22 cellular contexts compared by ENCODE assay signal in the genomic region with DNA sequence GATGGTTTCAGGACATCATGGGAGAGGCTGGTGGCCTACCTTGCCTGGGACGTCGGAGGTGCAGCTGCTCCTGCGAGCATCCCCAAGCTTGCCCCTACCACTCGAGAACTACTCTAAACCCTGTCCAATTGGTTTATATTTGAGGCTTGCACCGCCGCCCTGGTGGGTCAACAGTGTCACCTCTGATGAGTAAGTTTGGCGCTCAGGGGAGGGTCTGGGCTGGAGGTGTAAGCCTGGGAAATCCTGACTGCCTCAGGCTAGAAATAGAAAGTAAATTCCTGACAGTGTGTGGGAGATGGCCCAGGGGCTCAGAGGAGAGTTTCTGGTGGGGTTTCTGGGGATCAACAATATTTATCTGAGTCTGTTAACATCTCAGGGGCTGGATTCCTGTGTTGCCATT. TPM values are rescaled to one million over a fixed set of nuclear protein-coding genes. Genes with fewer than 3 reads are reported as not detected.
A peak's percentile ranks its signal among the peaks of the same experiment; 100 is the strongest.
DNase-seq lines count a peak whose midpoint lies in the region; ATAC-seq and TF ChIP-seq lines count a peak whose summit lies in the region.
"Had no signal": no experiment of that assay in that cellular context is flagged by ENCODE, and none has a peak within 500 bp of the region (broad histone marks: within the 10 kb centered on the region; RNA-seq: fewer than 3 reads in every experiment).

No MANE protein-coding gene starts in this region.

- intact Hi-C loops in left colon (cut with DNase I, micrococcal nuclease), result no loop called here

- no peaks in the 10 kb centered on the region for H3K36me3 ChIP-seq in HUES6 (ENCODE audit: control insufficient read depth, insufficient read depth, low read length)
- H3K36me3 ChIP-seq: esophagus muscularis mucosa had no signal

- peak overlapping the region; percentile 75 for H3K9ac ChIP-seq in HUES6 (ENCODE audit: low read length)

- no peaks in the 10 kb centered on the region for H3K27me3 Mint-ChIP-seq in type B pancreatic cell

- no peaks in the 10 kb centered on the region for H3K27me3 ChIP-seq in HUES6 (ENCODE audit: control insufficient read depth, insufficient read depth, low read length)
- H3K27me3 ChIP-seq: esophagus muscularis mucosa had no signal

- no peak for TF ChIP-seq CTCF in coronary artery (IDR thresholded peaks at IDR 0.05)
- TF ChIP-seq CTCF in type B pancreatic cell (conservative IDR thresholded peaks at IDR 0.05), result peak; percentile 18

- H3K9me3 Mint-ChIP-seq in type B pancreatic cell, result peaks cover 5% of the 10 kb centered on the region
- H3K9me3 Mint-ChIP-seq: activated CD4-positive, alpha-beta memory T cell treated with anti-CD3 and anti-CD28 coated beads for 36 hours; activated naive CD4-positive, alpha-beta T cell treated with anti-CD3 and anti-CD28 coated beads, Interleukin-2, amount 50 U/mL, for 72 hours; activated T-cell treated with anti-CD3 and anti-CD28 coated beads, Interleukin-2, amount 50 U/mL, for 4 hours; natural killer cell treated with Interleukin-12 subunit alpha and Interleukin-12 subunit beta and Interleukin-15 and Interleukin-18, amount 100 ng/mL, for 72 hours; T-helper 1 cell treated with Interleukin-12 subunit alpha and Interleukin-12 subunit beta and Interleukin-4 antibody, amounts not matched to agents 30 μg/mL and 1 μg/mL, for 36 hours had no signal

- peak overlapping the region; percentile 75 for H3K4me3 Mint-ChIP-seq in type B pancreatic cell
- H3K4me3 Mint-ChIP-seq: activated CD4-positive, alpha-beta memory T cell treated with anti-CD3 and anti-CD28 coated beads for 36 hours; activated T-cell treated with anti-CD3 and anti-CD28 coated beads, Interleukin-2, amount 50 U/mL, for 4 hours; natural killer cell treated with Interleukin-12 subunit alpha and Interleukin-12 subunit beta and Interleukin-15 and Interleukin-18, amount 100 ng/mL, for 72 hours; T-helper 1 cell treated with Interleukin-12 subunit alpha and Interleukin-12 subunit beta and Interleukin-4 antibody, amounts not matched to agents 30 μg/mL and 1 μg/mL, for 36 hours had no signal

- peak overlapping the region; percentile 85 for H3K27ac Mint-ChIP-seq in type B pancreatic cell
- H3K27ac Mint-ChIP-seq: activated CD4-positive, alpha-beta memory T cell treated with anti-CD3 and anti-CD28 coated beads for 36 hours; activated naive CD4-positive, alpha-beta T cell treated with anti-CD3 and anti-CD28 coated beads, Interleukin-2, amount 50 U/mL, for 72 hours; natural killer cell treated with Interleukin-12 subunit alpha and Interleukin-12 subunit beta and Interleukin-15 and Interleukin-18, amount 100 ng/mL, for 72 hours; T-helper 1 cell treated with Interleukin-12 subunit alpha and Interleukin-12 subunit beta and Interleukin-4 antibody, amounts not matched to agents 30 μg/mL and 1 μg/mL, for 36 hours had no signal

- H3K36me3 Mint-ChIP-seq in type B pancreatic cell, result no peaks in the 10 kb centered on the region
- H3K36me3 Mint-ChIP-seq: activated CD4-positive, alpha-beta memory T cell treated with anti-CD3 and anti-CD28 coated beads for 36 hours; activated naive CD4-positive, alpha-beta T cell treated with anti-CD3 and anti-CD28 coated beads, Interleukin-2, amount 50 U/mL, for 72 hours; natural killer cell treated with Interleukin-12 subunit alpha and Interleukin-12 subunit beta and Interleukin-15 and Interleukin-18, amount 100 ng/mL, for 72 hours had no signal

- peaks cover 48% of the 10 kb centered on the region for H3K4me1 Mint-ChIP-seq in type B pancreatic cell (ENCODE audit: unreplicated experiment)

- DNase-seq in coronary artery (ENCODE audit: low spot score), result peak; percentile 64
- DNase-seq in mesenteric fat pad (ENCODE audit: low spot score), result peak; percentile 78
- DNase-seq in type B pancreatic cell (ENCODE audit: extremely low spot score, unreplicated experiment), result no peak
- no peak for DNase-seq in DMS79 treated with DMSO at 0.1 percent for 48 hours (lab: John Stamatoyannopoulos, UW)
- no peak for DNase-seq in NCI-H2029 treated with DMSO at 0.1 percent for 48 hours (lab: John Stamatoyannopoulos, UW)
- no peak for DNase-seq in left colon
- DNase-seq: activated CD4-positive, alpha-beta memory T cell treated with anti-CD3 and anti-CD28 coated beads for 36 hours; activated T-cell treated with anti-CD3 and anti-CD28 coated beads, Interleukin-2, amount 50 U/mL, for 4 hours; Karpas-422; mammary epithelial cell; NCI-H1417; NCI-H2171 treated with DMSO at 0.1 percent for 48 hours; NCI-H748 treated with DMSO at 0.1 percent for 48 hours; PC-3; SIG-M5 had no signal

- H3K27ac ChIP-seq in HUES6 (ENCODE audit: low read depth, low read length) (peak overlapping the region; percentile 52; the same call in 1 of the 2 replicates), coronary artery (peak overlapping the region; percentile 91 to 94)
- H3K27ac ChIP-seq: esophagus muscularis mucosa had no signal

- peaks cover 27% of the 10 kb centered on the region for H3K4me1 ChIP-seq in HUES6 (ENCODE audit: control insufficient read depth, insufficient read depth, low read length)

- H3K9me3 ChIP-seq in HUES6 (ENCODE audit: control insufficient read depth, insufficient read depth, low read depth, low read length), result no peaks in the 10 kb centered on the region
- H3K9me3 ChIP-seq: esophagus muscularis mucosa had no signal

- no peak for ATAC-seq in left colon
- ATAC-seq: activated naive CD4-positive, alpha-beta T cell treated with anti-CD3 and anti-CD28 coated beads, Interleukin-2, amount 50 U/mL, for 72 hours; activated T-cell treated with anti-CD3 and anti-CD28 coated beads, Interleukin-2, amount 50 U/mL, for 4 hours; natural killer cell treated with Interleukin-12 subunit alpha and Interleukin-12 subunit beta and Interleukin-15 and Interleukin-18, amount 100 ng/mL, for 72 hours; PC-3 had no signal

- H3K4me3 ChIP-seq in HUES6 (ENCODE audit: low read depth, low read length), result no peak overlapping the region
- H3K4me3 ChIP-seq in coronary artery, result no peak overlapping the region
- H3K4me3 ChIP-seq: esophagus muscularis mucosa had no signal

RNA-seq across cellular contexts. Expression of a gene that starts 48.2 kb away (rescaled TPM):
- total RNA-seq in mesenteric fat pad (not detected), type B pancreatic cell (ENCODE audit: low replicate concordance) (not detected in 2 replicates), left colon (not detected)
- total RNA-seq: activated naive CD4-positive, alpha-beta T cell treated with anti-CD3 and anti-CD28 coated beads, Interleukin-2, amount 50 U/mL, for 72 hours; activated T-cell treated with anti-CD3 and anti-CD28 coated beads, Interleukin-2, amount 50 U/mL, for 4 hours; cardiac septum; esophagus muscularis mucosa; glomerular endothelial cell; mammary epithelial cell; natural killer cell treated with Interleukin-12 subunit alpha and Interleukin-12 subunit beta and Interleukin-15 and Interleukin-18, amount 100 ng/mL, for 72 hours; PC-3 had no signal

Comparison
In these comparisons a context has a peak if more than half of its experiments do, and no peak if none do; other contexts are left out.
1. DNase-seq: peak in coronary artery (single experiment) and mesenteric fat pad (single experiment); none in type B pancreatic cell (single experiment), DMS79 treated with DMSO at 0.1 percent for 48 hours (single experiment), NCI-H2029 treated with DMSO at 0.1 percent for 48 hours (single experiment) and left colon (0 of 2).